Comparison of ENCODE assay signal across 15 cellular contexts in the genomic region with DNA sequence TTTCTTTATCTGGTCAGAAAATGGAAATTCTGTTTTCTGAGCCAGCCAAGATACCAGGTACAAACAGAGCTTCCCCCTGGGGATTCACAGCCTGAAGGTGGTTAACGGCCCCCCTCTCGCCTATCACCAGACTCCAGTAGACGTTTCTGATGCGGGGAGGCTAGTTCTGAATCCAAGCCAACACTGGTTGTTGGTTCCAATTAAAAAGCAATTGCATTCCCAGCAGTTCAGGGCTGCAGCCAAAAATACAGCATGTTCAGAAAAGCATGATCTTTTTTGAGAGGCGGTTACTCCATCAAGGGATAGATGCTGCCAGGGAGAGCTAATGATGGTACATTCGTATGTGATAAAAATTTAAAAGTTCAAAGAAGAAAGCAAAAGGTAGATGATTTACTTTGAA.
DNase-seq lines count a peak whose midpoint lies in the region; TF ChIP-seq lines count a peak whose summit lies in the region.
"Had no signal": no experiment of that assay in that cellular context is flagged by ENCODE, and none has a peak within 500 bp of the region (broad histone marks: within the 10 kb centered on the region; RNA-seq: fewer than 3 reads in every experiment).

No MANE protein-coding gene starts in this region.

- no peaks in the 10 kb centered on the region for H3K4me1 Mint-ChIP-seq in activated naive CD4-positive, alpha-beta T cell treated with anti-CD3 and anti-CD28 coated beads, Interleukin-2, amount 10 ng/mL, durations not matched to agents 7 days and 5 days
- H3K4me1 Mint-ChIP-seq: activated naive CD4-positive, alpha-beta T cell treated with anti-CD3 and anti-CD28 coated beads, Interleukin-2, amount 50 U/mL, for 24 hours had no signal

- no peaks in the 10 kb centered on the region for H3K36me3 ChIP-seq in adipocyte (ENCODE audit: control insufficient read depth, insufficient read depth, low read length, severe bottlenecking)
- H3K36me3 ChIP-seq in ovary = no peaks in the 10 kb centered on the region
- H3K36me3 ChIP-seq in transverse colon = no peaks in the 10 kb centered on the region
- H3K36me3 ChIP-seq: thyroid gland had no signal

- no peak overlapping the region for H3K27ac ChIP-seq in ovary
- peak overlapping the region in 2 of 4 donors; percentile 29 to 45 for H3K27ac ChIP-seq in transverse colon
- H3K27ac ChIP-seq: thyroid gland had no signal

- H3K9ac ChIP-seq in adipocyte (ENCODE audit: low read length) = peak overlapping the region; percentile 61

- no peak overlapping the region for H3K27ac Mint-ChIP-seq in activated naive CD4-positive, alpha-beta T cell treated with anti-CD3 and anti-CD28 coated beads, Interleukin-2, amount 10 ng/mL, durations not matched to agents 7 days and 5 days
- H3K27ac Mint-ChIP-seq: activated naive CD4-positive, alpha-beta T cell treated with anti-CD3 and anti-CD28 coated beads, Interleukin-2, amount 50 U/mL, for 24 hours had no signal

- peak; percentile 86 for DNase-seq in G401 (ENCODE audit: low spot score)
- DNase-seq in adipocyte (ENCODE audit: low read depth) = peak; percentile 8
- peak; percentile 46 for DNase-seq in fibroblast of the conjunctiva (ENCODE audit: low read depth)
- peak; percentile 31 to 50 (median 40) for DNase-seq in ovary
- DNase-seq in NCI-H774 (lab: John Stamatoyannopoulos, UW) = no peak
- no peak for DNase-seq in activated naive CD4-positive, alpha-beta T cell treated with anti-CD3 and anti-CD28 coated beads, Interleukin-2, amount 10 ng/mL, durations not matched to agents 7 days and 5 days
- no peak for DNase-seq in transverse colon
- DNase-seq in NCI-H748 treated with DMSO at 0.1 percent for 48 hours (lab: John Stamatoyannopoulos, UW) = no peak
- DNase-seq: activated CD4-positive, alpha-beta T cell treated with anti-CD3 and anti-CD28 coated beads for 4 hours; COR-L47; stimulated activated CD4-positive, alpha-beta T cell treated with anti-CD3 and anti-CD28 coated beads, Interleukin-2, amount 100 ng/mL, for 48 hours; stimulated activated CD8-positive, alpha-beta memory T cell treated with anti-CD3 and anti-CD28 coated beads, Interleukin-4, amount 100 ng/mL, for 48 hours; T1000; thyroid gland had no signal

- H3K27me3 Mint-ChIP-seq in activated naive CD4-positive, alpha-beta T cell treated with anti-CD3 and anti-CD28 coated beads, Interleukin-2, amount 10 ng/mL, durations not matched to agents 7 days and 5 days = no peaks in the 10 kb centered on the region
- H3K27me3 Mint-ChIP-seq: activated naive CD4-positive, alpha-beta T cell treated with anti-CD3 and anti-CD28 coated beads, Interleukin-2, amount 50 U/mL, for 24 hours had no signal

- H3K4me3 ChIP-seq in adipocyte (ENCODE audit: low read length) (peak overlapping the region; percentile 65), ovary (no peak overlapping the region), transverse colon (no peak overlapping the region)
- H3K4me3 ChIP-seq: thyroid gland had no signal

- TF ChIP-seq POLR2A in ovary (IDR thresholded peaks at IDR 0.05) = no peak
- TF ChIP-seq POLR2A in transverse colon (IDR thresholded peaks at IDR 0.05) = no peak

- no peak overlapping the region for H3K4me3 Mint-ChIP-seq in activated naive CD4-positive, alpha-beta T cell treated with anti-CD3 and anti-CD28 coated beads, Interleukin-2, amount 10 ng/mL, durations not matched to agents 7 days and 5 days
- H3K4me3 Mint-ChIP-seq: activated naive CD4-positive, alpha-beta T cell treated with anti-CD3 and anti-CD28 coated beads, Interleukin-2, amount 50 U/mL, for 24 hours had no signal

- H3K36me3 Mint-ChIP-seq in activated naive CD4-positive, alpha-beta T cell treated with anti-CD3 and anti-CD28 coated beads, Interleukin-2, amount 10 ng/mL, durations not matched to agents 7 days and 5 days = no peaks in the 10 kb centered on the region
- H3K36me3 Mint-ChIP-seq: activated naive CD4-positive, alpha-beta T cell treated with anti-CD3 and anti-CD28 coated beads, Interleukin-2, amount 50 U/mL, for 24 hours had no signal

- H3K9me3 ChIP-seq in adipocyte (ENCODE audit: control insufficient read depth, low read length) = peaks cover 3% of the 10 kb centered on the region
- H3K9me3 ChIP-seq in ovary = no peaks in the 10 kb centered on the region
- no peaks in the 10 kb centered on the region for H3K9me3 ChIP-seq in transverse colon
- H3K9me3 ChIP-seq: thyroid gland had no signal

- no peaks in the 10 kb centered on the region for H3K27me3 ChIP-seq in adipocyte (replicated peaks; ENCODE audit: control insufficient read depth, insufficient read depth, low read length)
- no peaks in the 10 kb centered on the region for H3K27me3 ChIP-seq in ovary
- H3K27me3 ChIP-seq in transverse colon = no peaks in the 10 kb centered on the region
- H3K27me3 ChIP-seq: thyroid gland had no signal

- H3K4me1 ChIP-seq in adipocyte (ENCODE audit: control insufficient read depth, insufficient read depth, low read length) (peaks cover 51% of the 10 kb centered on the region), ovary (ENCODE audit: insufficient read depth) (peaks cover 8% of the 10 kb centered on the region), transverse colon (peaks cover 0 to 12% (median 0%) of the 10 kb centered on the region in 4 donors)

- H3K9me3 Mint-ChIP-seq in activated naive CD4-positive, alpha-beta T cell treated with anti-CD3 and anti-CD28 coated beads, Interleukin-2, amount 10 ng/mL, durations not matched to agents 7 days and 5 days = peaks cover 20% of the 10 kb centered on the region

- TF ChIP-seq EP300 in ovary (IDR thresholded peaks at IDR 0.05) (no peak), transverse colon (IDR thresholded peaks at IDR 0.05; ENCODE audit: low read depth) (no peak)

- TF ChIP-seq CTCF in ovary (IDR thresholded peaks at IDR 0.05) (no peak), transverse colon (IDR thresholded peaks at IDR 0.05) (no peak)

- intact Hi-C loops in ovary (cut with DNase I) (no loop called here), transverse colon (cut with DNase I; ENCODE audit: low total_unique reads) (no loop called here)

- CTCF ChIA-PET in activated naive CD4-positive, alpha-beta T cell treated with anti-CD3 and anti-CD28 coated beads, Interleukin-2, amount 10 ng/mL, durations not matched to agents 7 days and 5 days (lab: Charles Lee) = no interaction called here

- in situ Hi-C loops in G401 (cut with HindIII; ENCODE audit: low sequenced_read_pairs) = no loop called here
- in situ Hi-C loops in transverse colon (cut with MboI; ENCODE audit: low pct_ligation_motif_present in 1 of 4, low pct_unique_long_range_greater_than_20kb in 1 of 4, low sequenced_read_pairs in 3 of 4) = no loop called here

- WGBS in ovary, 3 donors = 1 to 5% (median 3%) methylated on average over 6 of the region's 6 CpGs
- WGBS in transverse colon (ENCODE audit: low coverage in 1 of 2), 2 donors = 44 to 46% methylated on average over 4 to 6 of the region's 6 CpGs

Comparison
In these comparisons a context has a peak if more than half of its experiments do, and no peak if none do; other contexts are left out.
1. DNase-seq: peak in G401 (single experiment), adipocyte (single experiment), fibroblast of the conjunctiva (single experiment) and ovary (5 of 5); none in NCI-H774 (single experiment), activated naive CD4-positive, alpha-beta T cell treated with anti-CD3 and anti-CD28 coated beads, Interleukin-2, amount 10 ng/mL, durations not matched to agents 7 days and 5 days (single experiment), transverse colon (single experiment) and NCI-H748 treated with DMSO at 0.1 percent for 48 hours (single experiment).